Comparison of ENCODE assay signal across 22 cellular contexts in the genomic region with DNA sequence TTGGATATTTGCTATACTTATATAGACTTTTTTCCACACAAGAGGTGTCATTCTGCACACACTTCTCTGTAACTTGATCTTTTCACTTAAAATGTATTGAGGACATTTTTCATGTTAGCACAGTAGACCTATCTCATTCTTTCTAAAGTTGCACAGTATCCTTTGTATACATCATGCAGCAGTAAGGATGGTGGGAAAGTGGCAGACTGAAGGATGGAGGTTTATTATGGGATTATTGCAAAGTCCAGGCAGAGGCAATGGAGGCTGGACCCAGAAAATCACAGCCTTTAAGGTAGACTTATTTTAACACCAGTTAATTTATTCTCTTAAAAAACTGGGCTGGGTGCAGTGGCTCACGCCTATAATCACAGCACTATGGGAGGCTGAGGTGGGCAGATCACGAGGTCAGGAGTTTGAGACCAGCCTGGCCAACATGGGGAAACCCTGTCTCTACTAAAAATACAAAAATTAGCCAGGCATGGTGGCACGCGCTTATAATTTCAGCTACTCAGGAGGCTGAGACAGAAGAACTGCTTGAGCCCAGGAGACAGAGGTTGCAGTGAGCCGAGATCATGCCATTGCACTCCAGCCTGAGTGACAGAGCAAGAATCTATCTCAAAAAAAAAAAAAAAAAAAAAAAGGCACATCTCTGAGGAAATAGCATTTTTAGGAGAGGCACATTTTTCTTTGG. TPM values are rescaled to one million over a fixed set of nuclear protein-coding genes. Genes with fewer than 3 reads are reported as not detected.
DNase-seq lines count a peak whose midpoint lies in the region; ATAC-seq, FAIRE-seq and TF ChIP-seq lines count a peak whose summit lies in the region.
"Had no signal": no experiment of that assay in that cellular context is flagged by ENCODE, and none has a peak within 500 bp of the region (broad histone marks: within the 10 kb centered on the region; RNA-seq: fewer than 3 reads in every experiment).

No MANE protein-coding gene starts in this region.

- peaks cover 87% of the 10 kb centered on the region for H3K4me1 ChIP-seq in BLaER1
- H3K4me1 ChIP-seq in CD8-positive, alpha-beta T cell (ENCODE audit: insufficient read depth, low read length): peaks cover 24% of the 10 kb centered on the region
- H3K4me1 ChIP-seq in K562 (replicated peaks in 1 of 2; ENCODE audit: control insufficient read depth in 2 of 2, insufficient read depth in 2 of 2, low read length in 2 of 2): peaks cover 4 to 14% of the 10 kb centered on the region in 2 experiments; a peak in 4 of 5 replicates
- H3K4me1 ChIP-seq: ascending aorta, neural progenitor cell, psoas muscle had no signal

- H3K4me1 Mint-ChIP-seq in CD8-positive, alpha-beta T cell (ENCODE audit: low read depth): peaks cover 68% of the 10 kb centered on the region
- H3K4me1 Mint-ChIP-seq in T-cell: peaks cover 77 to 83% (median 80%) of the 10 kb centered on the region in 3 donors
- H3K4me1 Mint-ChIP-seq: neural progenitor cell had no signal

- H2AFZ ChIP-seq in K562 (ENCODE audit: low read depth, low read length): no peak overlapping the region
- H2AFZ ChIP-seq: neural progenitor cell had no signal

- intact Hi-C loops in CD8-positive, alpha-beta T cell (cut with DNase I, micrococcal nuclease): no loop called here
- intact Hi-C loops in K562 (cut with micrococcal nuclease): loop anchor here (10.0 kb wide), 1 partner anchor 144 kb away; no protein-coding TSS in a partner anchor

- H3K9me1 ChIP-seq in K562 (ENCODE audit: control insufficient read depth, insufficient read depth, low read length): no peaks in the 10 kb centered on the region

- peaks cover 52% of the 10 kb centered on the region for H3K36me3 Mint-ChIP-seq in CD8-positive, alpha-beta T cell
- peaks cover 67% of the 10 kb centered on the region for H3K36me3 Mint-ChIP-seq in T-cell
- H3K36me3 Mint-ChIP-seq: neural progenitor cell had no signal

- H3K4me3 ChIP-seq in BLaER1: no peak overlapping the region
- no peak overlapping the region for H3K4me3 ChIP-seq in CD8-positive, alpha-beta T cell (ENCODE audit: low read depth, low read length)
- no peak overlapping the region for H3K4me3 ChIP-seq in K562
- H3K4me3 ChIP-seq: ascending aorta, neural progenitor cell, psoas muscle, smooth muscle cell, transverse colon had no signal

- no TSS peak for BruUV-seq in K562 (replicated peaks; lab: Mats Ljungman, UMichigan)

- H3K4me2 ChIP-seq in BLaER1 (peak overlapping the region; percentile 95), K562 (ENCODE audit: insufficient read depth, low read length) (no peak overlapping the region)
- H3K4me2 ChIP-seq: neural progenitor cell, smooth muscle cell had no signal

- H3K27ac ChIP-seq in BLaER1 (peak overlapping the region; percentile 95; the same call in 1 of the 2 replicates), K562 (ENCODE audit: extremely low read depth, low read depth, low read length) (no peak overlapping the region)
- H3K27ac ChIP-seq in CD8-positive, alpha-beta T cell (ENCODE audit: low read depth, low read length): no peak overlapping the region
- H3K27ac ChIP-seq: ascending aorta, neural progenitor cell, psoas muscle had no signal

- no peaks in the 10 kb centered on the region for H3K79me2 ChIP-seq in K562 (ENCODE audit: control insufficient read depth, insufficient read depth, low read length)

- POLR2A ChIA-PET in CD8-positive, alpha-beta T cell (lab: Charles Lee): no interaction called here
- POLR2A ChIA-PET in T-cell (lab: Charles Lee) (no interaction called here), K562 (lab: Yijun Ruan, JAX) (interaction anchor here (0.7 kb wide), 1 partner anchor 20 kb away, joined by 3 read pairs; no protein-coding TSS in a partner anchor)

- TF ChIP-seq EP300 in K562 (IDR thresholded peaks at IDR 0.05; ENCODE audit: low read length): no peak

- H3K36me3 ChIP-seq in BLaER1 (peaks cover 76% of the 10 kb centered on the region), K562 (ENCODE audit: control insufficient read depth, insufficient read depth, low read length) (no peaks in the 10 kb centered on the region)
- no peaks in the 10 kb centered on the region for H3K36me3 ChIP-seq in CD8-positive, alpha-beta T cell (ENCODE audit: insufficient read depth, low read length)
- H3K36me3 ChIP-seq: ascending aorta, neural progenitor cell, transverse colon had no signal

- TF ChIP-seq CTCF in CD8-positive, alpha-beta T cell (IDR thresholded peaks at IDR 0.05): no peak
- TF ChIP-seq CTCF in K562 (IDR thresholded peaks at IDR 0.05 in 2 of 3, conservative IDR thresholded peaks at IDR 0.05 in 1 of 3; ENCODE audit: insufficient read depth in 2 of 3, low read depth in 1 of 3, low read length in 3 of 3): no peak

- peaks cover 16% of the 10 kb centered on the region; the same call in 1 of the 2 replicates for H3K9me3 ChIP-seq in BLaER1
- no peaks in the 10 kb centered on the region for H3K9me3 ChIP-seq in CD8-positive, alpha-beta T cell (ENCODE audit: low read length)
- 0 out of 2 replicates have a peak, but pooled peaks cover 3% of the 10 kb centered on the region for H3K9me3 ChIP-seq in K562 (replicated peaks; ENCODE audit: control insufficient read depth, insufficient read depth, low read depth, low read length)
- H3K9me3 ChIP-seq: ascending aorta, psoas muscle, transverse colon had no signal

- WGBS in K562 (ENCODE audit: insufficient coverage, low coverage, missing lambda C conversion rate): 73% methylated on average over 4 of the region's 5 CpGs

- no peak overlapping the region for H3K4me3 Mint-ChIP-seq in CD8-positive, alpha-beta T cell
- H3K4me3 Mint-ChIP-seq in T-cell: no peak overlapping the region
- H3K4me3 Mint-ChIP-seq: neural progenitor cell had no signal

- no peak for ATAC-seq in CD8-positive, alpha-beta T cell
- ATAC-seq in T-cell (replicated peaks in 1 of 4): no peak
- ATAC-seq in K562: no peak
- no peak for ATAC-seq in HG03354 (IDR thresholded peaks at IDR 0.05; ENCODE audit: poor library complexity, severe bottlenecking, unreplicated experiment)
- ATAC-seq: activated CD4-positive, CD25-positive, alpha-beta regulatory T cell treated with anti-CD3 and anti-CD28 coated beads, Interleukin-2, amount 50 U/mL, for 24 hours; psoas muscle had no signal

- H3K27me3 ChIP-seq in BLaER1 (no peaks in the 10 kb centered on the region), K562 (ENCODE audit: control insufficient read depth in 2 of 2, insufficient read depth in 2 of 2, low read length in 2 of 2) (no peaks in the 10 kb centered on the region)
- no peaks in the 10 kb centered on the region for H3K27me3 ChIP-seq in CD8-positive, alpha-beta T cell (ENCODE audit: insufficient read depth, low read length)
- H3K27me3 ChIP-seq: ascending aorta, neural progenitor cell, transverse colon had no signal

- in situ Hi-C loops in K562 (cut with MboI): no loop called here

- DNase-seq in CD8-positive, alpha-beta T cell: no peak
- DNase-seq in T-cell (no peak), K562 (ENCODE audit: extremely low read depth in 1 of 4, low spot score in 3 of 4) (no peak), HuH-7.5 (ENCODE audit: low spot score) (no peak), AG08396 (ENCODE audit: low spot score) (no peak), islet precursor cell (no peak)
- DNase-seq: activated T-cell treated with anti-CD3 and anti-CD28 coated beads, Interleukin-2, amount 50 U/mL, for 1 hour; foreskin fibroblast; NCI-H1930; NCI-H510A; psoas muscle; SHP77; transverse colon had no signal

- FAIRE-seq in K562 (lab: Jason Lieb, UNC): no peak
- FAIRE-seq: endothelial cell of umbilical vein had no signal

- no peaks in the 10 kb centered on the region for H4K20me1 ChIP-seq in BLaER1
- H4K20me1 ChIP-seq in K562 (replicated peaks; ENCODE audit: control insufficient read depth, insufficient read depth, low read length): no peaks in the 10 kb centered on the region

- peak overlapping the region; percentile 53 for H3K27ac Mint-ChIP-seq in CD8-positive, alpha-beta T cell
- H3K27ac Mint-ChIP-seq in T-cell: peak overlapping the region; percentile 73 to 96
- H3K27ac Mint-ChIP-seq: neural progenitor cell had no signal

- no peak for TF ChIP-seq POLR2A in K562 (conservative IDR thresholded peaks at IDR 0.05)

- H3K9ac ChIP-seq in BLaER1 (no peak overlapping the region), K562 (ENCODE audit: insufficient read depth in 1 of 2, low read depth in 2 of 2, low read length in 2 of 2) (no peak overlapping the region)
- H3K9ac ChIP-seq: neural progenitor cell had no signal

- CTCF ChIA-PET in CD8-positive, alpha-beta T cell (lab: Charles Lee): interaction anchor here (0.7 to 4.8 kb wide), 7 partner anchors 12 to 106 kb away, joined by 3 to 59 read pairs (median 7); partner anchors contain the start of gene SLAMF1
- CTCF ChIA-PET in T-cell (lab: Charles Lee): interaction anchor here (0.8 to 2.6 kb wide), 4 partner anchors 7 to 54 kb away, joined by 3 to 11 read pairs (median 3); no protein-coding TSS in a partner anchor
- CTCF ChIA-PET in K562 (lab: Yijun Ruan, JAX; ENCODE audit: low intra/inter-chr PET ratio): no interaction called here

- peaks cover 5% of the 10 kb centered on the region for H3K9me3 Mint-ChIP-seq in CD8-positive, alpha-beta T cell
- no peaks in the 10 kb centered on the region for H3K9me3 Mint-ChIP-seq in T-cell

- no peak for TF ChIP-seq RAD21 in K562 (CRISPR knock-in tag; conservative IDR thresholded peaks at IDR 0.05 in 1 of 2, IDR thresholded peaks at IDR 0.05 in 1 of 2)

- H3K27me3 Mint-ChIP-seq in CD8-positive, alpha-beta T cell (ENCODE audit: low read depth): no peaks in the 10 kb centered on the region
- H3K27me3 Mint-ChIP-seq in T-cell: no peaks in the 10 kb centered on the region

RNA-seq across cellular contexts. Expression of gene SLAMF1, which starts 25.8 kb away (rescaled TPM):
- total RNA-seq in CD8-positive, alpha-beta T cell: 10 to 100 TPM; 12.8 to 18.6 TPM
- total RNA-seq in T-cell (10 to 100 TPM; 19.4 to 38.7 (median 30.7) TPM), K562 (2014; rRNA removed) (not detected in 2 replicates), K562 (2014; rRNA removed; fragmentation: Illumina TruSeq; extraction: Trizol) (not detected in 2 replicates), K562 (2015; rRNA removed; fragmentation: Illumina TruSeq; extraction: Trizol) (0.04 and 0.15 TPM in 2 replicates), K562 (2021) (0.11 and 0.22 TPM in 2 replicates)
- not detected in 2 replicates for total RNA-seq in K562 (2011; cell fraction: chromatin; rRNA removed; ENCODE audit: low replicate concordance)
- total RNA-seq in K562 (2011; cell fraction: nucleolus; rRNA removed): not detected in 2 replicates
- total RNA-seq in K562 (2011; cell fraction: nucleoplasm; rRNA removed): not detected in 2 replicates
- polyA plus RNA-seq in K562 (2011; rRNA removed) (not detected in 2 replicates), K562 (2014; fragmentation: Illumina TruSeq; extraction: Trizol) (0.08 TPM in 1 of 2 replicates, not detected in the other), K562 (2014; fragmentation: Nextera tagmentation; extraction: Ambion mirVana) (under 1 TPM; 0.04 to 0.13 TPM), K562 (2014; rRNA removed) (0.17 TPM in 1 of 2 replicates, not detected in the other)
- polyA plus RNA-seq in K562 (2011; cell fraction: cytosol; rRNA removed): not detected in 2 replicates
- polyA plus RNA-seq in K562 (2011; cell fraction: nucleus; rRNA removed): not detected in 2 replicates
- 0.10 and 0.66 TPM in 2 replicates for polyA plus RNA-seq in K562 (2012)
- not detected in 2 replicates for polyA minus RNA-seq in K562 (2011; rRNA and poly(A)+ RNA removed)
- not detected in 2 replicates for polyA minus RNA-seq in K562 (2011; cell fraction: cytosol; rRNA and poly(A)+ RNA removed)
- not detected in 2 replicates for polyA minus RNA-seq in K562 (2011; cell fraction: nucleus; rRNA and poly(A)+ RNA removed)
- total RNA-seq: ascending aorta, endothelial cell of umbilical vein, HT-29, M059J, smooth muscle cell had no signal
- polyA plus RNA-seq: endothelial cell of umbilical vein, smooth muscle cell had no signal

RNA-seq across cellular contexts. Expression of gene CD84, which starts 41.8 kb away (rescaled TPM):
- total RNA-seq in CD8-positive, alpha-beta T cell: 10 to 100 TPM; 28.3 to 31.7 TPM
- total RNA-seq in T-cell (10 to 100 TPM; 47.5 to 97.4 (median 51.8) TPM), K562 (2014; rRNA removed) (0.82 and 1.4 TPM in 2 replicates), K562 (2014; rRNA removed; fragmentation: Illumina TruSeq; extraction: Trizol) (2.2 and 2.5 TPM in 2 replicates), K562 (2015; rRNA removed; fragmentation: Illumina TruSeq; extraction: Trizol) (6.8 TPM in 2 replicates), K562 (2021) (1.9 and 2.5 TPM in 2 replicates)
- 3.9 and 4.7 TPM in 2 replicates for total RNA-seq in K562 (2011; cell fraction: chromatin; rRNA removed; ENCODE audit: low replicate concordance)
- total RNA-seq in K562 (2011; cell fraction: nucleolus; rRNA removed): 1.5 and 2.4 TPM in 2 replicates
- total RNA-seq in K562 (2011; cell fraction: nucleoplasm; rRNA removed): 2.9 and 3.3 TPM in 2 replicates
- polyA plus RNA-seq in K562 (2011; rRNA removed) (2.0 and 7.3 TPM in 2 replicates), K562 (2014; fragmentation: Illumina TruSeq; extraction: Trizol) (3.1 and 3.5 TPM in 2 replicates), K562 (2014; fragmentation: Nextera tagmentation; extraction: Ambion mirVana) (1 to 10 TPM; 1.0 to 1.5 TPM), K562 (2014; rRNA removed) (1.6 and 1.8 TPM in 2 replicates)
- polyA plus RNA-seq in K562 (2011; cell fraction: cytosol; rRNA removed): 0.37 and 4.0 TPM in 2 replicates
- 2.0 and 6.2 TPM in 2 replicates for polyA plus RNA-seq in K562 (2011; cell fraction: nucleus; rRNA removed)
- 3.1 and 5.8 TPM in 2 replicates for polyA plus RNA-seq in K562 (2012)
- polyA minus RNA-seq in K562 (2011; rRNA and poly(A)+ RNA removed): 3.3 and 12.3 TPM in 2 replicates
- polyA minus RNA-seq in K562 (2011; cell fraction: cytosol; rRNA and poly(A)+ RNA removed): 0.48 and 1.8 TPM in 2 replicates
- polyA minus RNA-seq in K562 (2011; cell fraction: nucleus; rRNA and poly(A)+ RNA removed): 0.94 and 7.8 TPM in 2 replicates
- total RNA-seq: endothelial cell of umbilical vein, HT-29, M059J, smooth muscle cell had no signal
- polyA plus RNA-seq: endothelial cell of umbilical vein, smooth muscle cell had no signal

Comparison
In these comparisons a context has a peak if more than half of its experiments do, and no peak if none do; other contexts are left out.
1. RNA of gene SLAMF1, which starts 25.8 kb away (total RNA-seq): 19.4 to 38.7 TPM in T-cell and 12.8 to 18.6 TPM in CD8-positive, alpha-beta T cell; 0.04 to 0.22 TPM in K562; every median in the first group is over 10 times any median in the second.